Comparison of ENCODE assay signal across 26 cellular contexts in the genomic region with DNA sequence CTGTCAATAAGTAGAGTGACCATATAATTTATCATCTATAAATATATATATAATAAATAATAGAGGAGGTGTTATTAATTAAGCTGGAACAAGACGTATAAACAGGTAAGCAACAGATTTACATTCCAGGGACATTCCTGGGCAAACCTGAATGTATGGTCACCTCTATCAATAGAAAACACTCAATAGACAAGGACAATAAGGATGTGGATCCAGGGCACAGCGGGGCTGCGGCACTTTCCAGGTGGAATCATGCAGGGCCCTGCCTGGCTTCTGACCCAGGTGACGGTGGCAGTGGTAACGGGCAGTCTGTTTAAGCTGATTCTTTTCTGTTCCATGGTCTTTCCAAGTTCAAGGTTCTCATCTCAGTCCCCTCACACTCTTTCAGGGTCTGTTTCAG. TPM values are rescaled to one million over a fixed set of nuclear protein-coding genes. Genes with fewer than 3 reads are reported as not detected.
"Had no signal": no experiment of that assay in that cellular context is flagged by ENCODE, and none has a peak within 500 bp of the region (broad histone marks: within the 10 kb centered on the region; RNA-seq: fewer than 3 reads in every experiment).

No MANE protein-coding gene starts in this region.

- FAIRE-seq: keratinocyte, pancreas had no signal

- ATAC-seq: mucosa of descending colon; naive thymus-derived CD4-positive, alpha-beta T cell; natural killer cell treated with Interleukin-12 subunit alpha and Interleukin-12 subunit beta and Interleukin-15 and Interleukin-18, amount 100 ng/mL, for 72 hours; pancreas; right cardiac atrium; stimulated activated memory B cell treated with anti-CD40 and anti-IgM and Interleukin-4, amounts not matched to agents 10 μg/mL and 1 μg/mL and 100 μg/mL, for 72 hours; stimulated activated naive CD8-positive, alpha-beta T cell treated with anti-CD3 and anti-CD28 coated beads, Interleukin-15, amount 100 ng/mL, for 72 hours had no signal

- H3K27ac Mint-ChIP-seq: naive thymus-derived CD4-positive, alpha-beta T cell; natural killer cell treated with Interleukin-12 subunit alpha and Interleukin-12 subunit beta and Interleukin-15 and Interleukin-18, amount 100 ng/mL, for 72 hours; stimulated activated memory B cell treated with anti-CD40 and anti-IgM and Interleukin-4, amounts not matched to agents 10 μg/mL and 1 μg/mL and 100 μg/mL, for 72 hours; stimulated activated naive CD8-positive, alpha-beta T cell treated with anti-CD3 and anti-CD28 coated beads, Interleukin-15, amount 100 ng/mL, for 72 hours had no signal

- H3K36me3 ChIP-seq: left ventricle myocardium inferior, pancreas, prostate gland, sigmoid colon, tibial nerve, upper lobe of left lung, vagina had no signal

- H3K27me3 ChIP-seq: sigmoid colon, tibial nerve, upper lobe of left lung, vagina had no signal

- H3K27ac ChIP-seq: left ventricle myocardium inferior, pancreas, prostate gland, sigmoid colon, tibial nerve, upper lobe of left lung, vagina had no signal

- H3K9me3 Mint-ChIP-seq: naive thymus-derived CD4-positive, alpha-beta T cell; natural killer cell treated with Interleukin-12 subunit alpha and Interleukin-12 subunit beta and Interleukin-15 and Interleukin-18, amount 100 ng/mL, for 72 hours; stimulated activated memory B cell treated with anti-CD40 and anti-IgM and Interleukin-4, amounts not matched to agents 10 μg/mL and 1 μg/mL and 100 μg/mL, for 72 hours; stimulated activated naive CD8-positive, alpha-beta T cell treated with anti-CD3 and anti-CD28 coated beads, Interleukin-15, amount 100 ng/mL, for 72 hours had no signal

- DNase-seq: head of caudate nucleus; hippocampal formation; left ventricle myocardium inferior; midbrain; mucosa of descending colon; naive thymus-derived CD4-positive, alpha-beta T cell; pancreas; retina; right cardiac atrium; sigmoid colon; stimulated activated CD4-positive, alpha-beta T cell treated with anti-CD3 and anti-CD28 coated beads, Interleukin-1b, Interleukin-23, amount 100 ng/mL, for 48 hours; stimulated activated CD4-positive, alpha-beta T cell treated with anti-CD3 and anti-CD28 coated beads, Interleukin-2, amount 100 ng/mL, for 48 hours; stimulated activated CD4-positive, alpha-beta T cell treated with anti-CD3 and anti-CD28 coated beads, Interleukin-4, amount 100 ng/mL, for 4 hours; stimulated activated CD8-positive, alpha-beta memory T cell treated with anti-CD3 and anti-CD28 coated beads, Interleukin-4, amount 100 ng/mL, for 48 hours; stimulated activated naive CD4-positive, alpha-beta T cell treated with Interleukin-2 at 50 U/mL for 16 hours; stimulated activated naive CD8-positive, alpha-beta T cell treated with anti-CD3 and anti-CD28 coated beads, Interleukin-15, amount 100 ng/mL, for 72 hours; substantia nigra had no signal

- H3K4me1 ChIP-seq: pancreas, prostate gland, sigmoid colon, tibial nerve, upper lobe of left lung, vagina had no signal

- H3K4me2 ChIP-seq: smooth muscle cell had no signal

- H3K4me3 Mint-ChIP-seq: naive thymus-derived CD4-positive, alpha-beta T cell; natural killer cell treated with Interleukin-12 subunit alpha and Interleukin-12 subunit beta and Interleukin-15 and Interleukin-18, amount 100 ng/mL, for 72 hours; stimulated activated memory B cell treated with anti-CD40 and anti-IgM and Interleukin-4, amounts not matched to agents 10 μg/mL and 1 μg/mL and 100 μg/mL, for 72 hours; stimulated activated naive CD8-positive, alpha-beta T cell treated with anti-CD3 and anti-CD28 coated beads, Interleukin-15, amount 100 ng/mL, for 72 hours had no signal

- H3K4me1 Mint-ChIP-seq: naive thymus-derived CD4-positive, alpha-beta T cell; stimulated activated memory B cell treated with anti-CD40 and anti-IgM and Interleukin-4, amounts not matched to agents 10 μg/mL and 1 μg/mL and 100 μg/mL, for 72 hours; stimulated activated naive CD8-positive, alpha-beta T cell treated with anti-CD3 and anti-CD28 coated beads, Interleukin-15, amount 100 ng/mL, for 72 hours had no signal

- H3K9me3 ChIP-seq: mucosa of descending colon, pancreas, prostate gland, sigmoid colon, tibial nerve, upper lobe of left lung, vagina had no signal

- H3K36me3 Mint-ChIP-seq: naive thymus-derived CD4-positive, alpha-beta T cell; natural killer cell treated with Interleukin-12 subunit alpha and Interleukin-12 subunit beta and Interleukin-15 and Interleukin-18, amount 100 ng/mL, for 72 hours; stimulated activated memory B cell treated with anti-CD40 and anti-IgM and Interleukin-4, amounts not matched to agents 10 μg/mL and 1 μg/mL and 100 μg/mL, for 72 hours had no signal

- H3K27me3 Mint-ChIP-seq: stimulated activated memory B cell treated with anti-CD40 and anti-IgM and Interleukin-4, amounts not matched to agents 10 μg/mL and 1 μg/mL and 100 μg/mL, for 72 hours had no signal

- H3K4me3 ChIP-seq: left ventricle myocardium inferior, lung, mucosa of descending colon, pancreas, prostate gland, sigmoid colon, smooth muscle cell, tibial nerve, upper lobe of left lung, vagina had no signal

RNA-seq across cellular contexts. Expression of a gene that starts 22.5 kb away (rescaled TPM):
- polyA plus RNA-seq: keratinocyte; naive thymus-derived CD4-positive, alpha-beta T cell had no signal
